ENCODE assay signal across 25 cellular contexts in the genomic region with DNA sequence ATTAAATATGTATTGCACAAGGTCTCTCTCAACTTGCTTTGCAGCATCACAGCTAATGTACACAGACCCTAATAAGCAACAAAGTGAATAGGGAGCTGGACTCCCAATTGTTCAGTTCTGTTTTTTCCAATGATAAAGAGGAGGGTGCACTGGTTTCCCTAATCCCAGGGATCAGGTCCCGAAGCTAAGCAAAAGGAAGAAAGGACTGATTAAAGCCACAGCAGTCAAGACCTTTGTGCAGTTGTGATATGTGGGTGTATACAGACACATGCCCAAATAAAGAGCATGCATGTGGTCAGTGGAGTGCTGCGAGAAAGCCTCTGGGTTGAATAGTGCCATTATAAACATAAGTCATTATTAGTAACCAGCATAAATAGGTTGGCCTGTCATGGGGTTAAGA.
A peak's percentile ranks its signal among the peaks of the same experiment; 100 is the strongest.
DNase-seq lines count a peak whose midpoint lies in the region; ATAC-seq, FAIRE-seq and TF ChIP-seq lines count a peak whose summit lies in the region.
"Had no signal": no experiment of that assay in that cellular context is flagged by ENCODE, and none has a peak within 500 bp of the region (broad histone marks: within the 10 kb centered on the region; RNA-seq: fewer than 3 reads in every experiment).

No MANE protein-coding gene starts in this region.

- H3K36me3 ChIP-seq in H1 (ENCODE audit: control insufficient read depth in 2 of 4, insufficient read depth in 4 of 4, low read length in 3 of 4): no peaks in the 10 kb centered on the region
- H3K36me3 ChIP-seq in neural progenitor cell: no peaks in the 10 kb centered on the region
- H3K36me3 ChIP-seq: BLaER1 had no signal

- H3K27ac ChIP-seq in H9 (ENCODE audit: insufficient read length, low read depth, low read length): no peak overlapping the region
- H3K27ac ChIP-seq in H1 (ENCODE audit: low read depth, low read length): no peak overlapping the region
- H3K27ac ChIP-seq in neural progenitor cell: peak overlapping the region; percentile 30
- H3K27ac ChIP-seq: 22Rv1, BLaER1, C4-2B, GM23248 had no signal

- FAIRE-seq in H1 (lab: Jason Lieb, UNC): no peak
- FAIRE-seq: A204.1, D721Med, GM12891, GM18507 had no signal

- H3K27me3 ChIP-seq in H9 (ENCODE audit: insufficient read depth, low read length) (no peaks in the 10 kb centered on the region), H1 (replicated peaks in 1 of 4; ENCODE audit: control insufficient read depth in 3 of 4, extremely low read depth in 1 of 4, insufficient read depth in 3 of 4, low read length in 3 of 4) (no peaks in the 10 kb centered on the region), neural progenitor cell (no peaks in the 10 kb centered on the region)
- H3K27me3 ChIP-seq: BLaER1 had no signal

- H3K56ac ChIP-seq in H9 (ENCODE audit: insufficient read length, low read depth, low read length) (no peak overlapping the region), H1 (replicated peaks; ENCODE audit: insufficient read length, low read depth, low read length) (no peak overlapping the region)

- TF ChIP-seq EP300 in H1 (IDR thresholded peaks at IDR 0.05; ENCODE audit: borderline replicate concordance in 1 of 2, low read depth in 2 of 2, low read length in 2 of 2): no peak

- TF ChIP-seq POLR2A in H1 (IDR thresholded peaks at IDR 0.05; ENCODE audit: control extremely low read depth in 1 of 2, low read depth in 2 of 2, low read length in 2 of 2): no peak

- peaks cover 52% of the 10 kb centered on the region for H3F3A ChIP-seq in neural progenitor cell (ENCODE audit: low read depth)

- no peak overlapping the region for H2AFZ ChIP-seq in H9 (ENCODE audit: low read length)
- H2AFZ ChIP-seq in H1 (ENCODE audit: low read length): no peak overlapping the region
- no peak overlapping the region for H2AFZ ChIP-seq in neural progenitor cell (replicated peaks)
- H2AFZ ChIP-seq: GM23248 had no signal

- H2BK15ac ChIP-seq in H9 (ENCODE audit: low read depth, low read length) (no peak overlapping the region), H1 (ENCODE audit: low read length) (0 out of 2 replicates have a peak overlapping the region, but pooled peaks have one; percentile 2)

- peaks cover 0 to 18% (median 5%) of the 10 kb centered on the region in 3 experiments; a peak in 4 of 7 replicates for H3K36me3 Mint-ChIP-seq in H9 (ENCODE audit: insufficient read depth in 1 of 3, low read depth in 3 of 3)
- H3K36me3 Mint-ChIP-seq in neural progenitor cell: no peaks in the 10 kb centered on the region
- H3K36me3 Mint-ChIP-seq: CD4-positive, CD25-positive, alpha-beta regulatory T cell; CD8-positive, alpha-beta T cell had no signal

- no CpG with 5 or more reads among the region's 2 CpGs for WGBS in H9 (ENCODE audit: extremely low coverage, insufficient read length, low lambda C conversion rate)
- 95% methylated on average over 2 of the region's 2 CpGs; no CpG with 5 or more reads in 1 of the 2 experiments for WGBS in H1 (ENCODE audit: extremely low coverage in 1 of 2, insufficient coverage in 1 of 2, insufficient read length in 1 of 2, insufficient replicate concordance in 2 of 2, low coverage in 1 of 2, low lambda C conversion rate in 2 of 2, missing lambda C conversion rate in 1 of 2), 2 experiments

- no peak for TF ChIP-seq RAD21 in H1 (IDR thresholded peaks at IDR 0.05 in 1 of 2, conservative IDR thresholded peaks at IDR 0.05 in 1 of 2; ENCODE audit: low read depth in 2 of 2, low read length in 2 of 2)

- no peak overlapping the region for H3K18ac ChIP-seq in H9 (ENCODE audit: insufficient read length, low read depth, low read length)
- H3K18ac ChIP-seq in H1 (ENCODE audit: extremely low read depth, low read length): peak overlapping the region; percentile 1; the same call in 1 of the 2 replicates

- H4K8ac ChIP-seq in H9 (replicated peaks; ENCODE audit: insufficient read length, low read depth, low read length) (no peak overlapping the region), H1 (ENCODE audit: extremely low read depth, insufficient read depth, low read length) (no peak overlapping the region)

- no peak overlapping the region for H2BK20ac ChIP-seq in H9 (ENCODE audit: low read depth, low read length, poor library complexity, severe bottlenecking)
- peak overlapping the region; percentile 24; the same call in 1 of the 2 replicates for H2BK20ac ChIP-seq in H1 (ENCODE audit: low read length)

- H3K4me2 ChIP-seq in H9 (ENCODE audit: insufficient read depth, insufficient read length, low read length) (no peak overlapping the region), H1 (ENCODE audit: insufficient read depth in 1 of 2, low read depth in 2 of 2, low read length in 2 of 2) (no peak overlapping the region), neural progenitor cell (peak overlapping the region; percentile 46)
- H3K4me2 ChIP-seq: BLaER1 had no signal

- no peak overlapping the region for H3K4me3 Mint-ChIP-seq in H9
- H3K4me3 Mint-ChIP-seq in neural progenitor cell: no peak overlapping the region
- H3K4me3 Mint-ChIP-seq: B cell; CD4-positive, CD25-positive, alpha-beta regulatory T cell; CD8-positive, alpha-beta T cell had no signal

- H3K9me3 ChIP-seq in H9 (ENCODE audit: control insufficient read depth, low read depth, low read length): no peaks in the 10 kb centered on the region
- H3K9me3 ChIP-seq in H1 (ENCODE audit: insufficient read depth in 2 of 2, low read depth in 1 of 2, low read length in 1 of 2): no peaks in the 10 kb centered on the region
- no peaks in the 10 kb centered on the region for H3K9me3 ChIP-seq in neural progenitor cell (ENCODE audit: low read depth)
- H3K9me3 ChIP-seq: BLaER1 had no signal

- TF ChIP-seq CTCF in H9 (conservative IDR thresholded peaks at IDR 0.05) (no peak), H1 (IDR thresholded peaks at IDR 0.05; ENCODE audit: control extremely low read depth in 1 of 3, insufficient read depth in 1 of 3, low read depth in 1 of 3, low read length in 3 of 3) (no peak), neural progenitor cell (IDR thresholded peaks at IDR 0.05) (no peak), omental fat pad (IDR thresholded peaks at IDR 0.05) (no peak)

- H3K4me3 ChIP-seq in H1 (ENCODE audit: extremely low read depth in 1 of 4, insufficient read depth in 2 of 4, low read depth in 3 of 4, low read length in 4 of 4) (no peak overlapping the region), neural progenitor cell (no peak overlapping the region)
- H3K4me3 ChIP-seq: BLaER1, GM23248 had no signal

- no peak for ATAC-seq in GM21390 (IDR thresholded peaks at IDR 0.05; ENCODE audit: unreplicated experiment)
- ATAC-seq in omental fat pad (ENCODE audit: low FRiP score): no peak
- ATAC-seq: CD8-positive, alpha-beta T cell; HCT116 had no signal

- H3K4me1 ChIP-seq in H9 (ENCODE audit: insufficient read depth, low read length): peaks cover 4% of the 10 kb centered on the region; the same call in 1 of the 2 replicates
- peaks cover 0 to 16% (median 11%) of the 10 kb centered on the region in 4 experiments; a peak in 5 of 7 replicates for H3K4me1 ChIP-seq in H1 (replicated peaks in 1 of 4; ENCODE audit: control insufficient read depth in 3 of 4, insufficient read depth in 4 of 4, low read length in 3 of 4)
- H3K4me1 ChIP-seq in neural progenitor cell: peaks cover 54% of the 10 kb centered on the region
- H3K4me1 ChIP-seq: BLaER1 had no signal

- no peak overlapping the region for H2AK5ac ChIP-seq in H9 (ENCODE audit: insufficient read length, low read length)
- H2AK5ac ChIP-seq in H1 (ENCODE audit: low read depth, low read length): no peak overlapping the region; the same call in 1 of the 2 replicates

- H3T11ph ChIP-seq in H9 (ENCODE audit: low read length): no peak overlapping the region

- POLR2A ChIA-PET in H1 (lab: Charles Lee; ENCODE audit: partially characterized antibody): no interaction called here

- no peak overlapping the region for H2BK120ac ChIP-seq in H9 (ENCODE audit: low read depth, low read length, poor library complexity, severe bottlenecking)
- H2BK120ac ChIP-seq in H1 (replicated peaks; ENCODE audit: low read depth, low read length): peak overlapping the region; percentile 97

- H2BK5ac ChIP-seq in H9 (ENCODE audit: insufficient read length, low read length): no peak overlapping the region
- H2BK5ac ChIP-seq in H1 (ENCODE audit: low read depth, low read length): 0 out of 2 replicates have a peak overlapping the region, but pooled peaks have one; percentile 72

- H3K4ac ChIP-seq in H9 (ENCODE audit: low read depth, low read length) (no peak overlapping the region), H1 (replicated peaks; ENCODE audit: insufficient read length, low read depth, low read length) (no peak overlapping the region)

- H3K79me2 ChIP-seq in H9 (ENCODE audit: insufficient read depth, low read length): no peaks in the 10 kb centered on the region
- no peaks in the 10 kb centered on the region for H3K79me2 ChIP-seq in H1 (ENCODE audit: control insufficient read depth in 1 of 2, insufficient read depth in 2 of 2, low read length in 2 of 2)
- no peaks in the 10 kb centered on the region for H3K79me2 ChIP-seq in neural progenitor cell (ENCODE audit: low read depth)

- H3K23ac ChIP-seq in H9 (ENCODE audit: insufficient read length, low read depth, low read length): no peak overlapping the region
- H3K23ac ChIP-seq in H1 (ENCODE audit: insufficient read length): no peak overlapping the region

- peaks cover 2% of the 10 kb centered on the region for H3K23me2 ChIP-seq in H9 (ENCODE audit: insufficient read length, low read depth, low read length, poor library complexity, severe bottlenecking)
- no peaks in the 10 kb centered on the region; the same call in 1 of the 2 replicates for H3K23me2 ChIP-seq in H1 (ENCODE audit: low read depth, low read length)

- H3K79me1 ChIP-seq in H9 (ENCODE audit: insufficient read depth, low read depth, low read length, poor library complexity, severe bottlenecking) (no peaks in the 10 kb centered on the region), H1 (ENCODE audit: low read depth, low read length) (no peaks in the 10 kb centered on the region)

- H4K20me1 ChIP-seq in H9 (ENCODE audit: control insufficient read depth, insufficient read depth, insufficient read length): no peaks in the 10 kb centered on the region
- no peaks in the 10 kb centered on the region for H4K20me1 ChIP-seq in H1 (replicated peaks in 1 of 2; ENCODE audit: control insufficient read depth in 1 of 2, insufficient read depth in 2 of 2, low read length in 2 of 2)
- no peaks in the 10 kb centered on the region for H4K20me1 ChIP-seq in neural progenitor cell (ENCODE audit: low read depth)
- H4K20me1 ChIP-seq: BLaER1 had no signal

- CTCF ChIA-PET in H1 (lab: Charles Lee; ENCODE audit: partially characterized antibody): no interaction called here

- peak; percentile 23 for DNase-seq in COLO829 (ENCODE audit: low spot score)
- no peak for DNase-seq in H9
- no peak for DNase-seq in H1 (ENCODE audit: low read depth in 1 of 2, low spot score in 2 of 2)
- peak; percentile 67 for DNase-seq in neural progenitor cell (ENCODE audit: low spot score)
- no peak for DNase-seq in omental fat pad (ENCODE audit: low spot score)
- DNase-seq in activated T-cell treated with anti-CD3 and anti-CD28 coated beads for 4 hours: no peak
- no peak for DNase-seq in H4 (ENCODE audit: low spot score)
- DNase-seq: CD4-positive, CD25-positive, alpha-beta regulatory T cell; CD8-positive, alpha-beta T cell; DMS 273 treated with DMSO at 0.1 percent for 48 hours; DMS79; EL; GF-D8; GM23248; H7 had no signal

- H3K4me1 Mint-ChIP-seq in H9 (peaks cover 50 to 52% of the 10 kb centered on the region in 2 experiments), neural progenitor cell (peaks cover 47% of the 10 kb centered on the region)
- H3K4me1 Mint-ChIP-seq: B cell; CD4-positive, CD25-positive, alpha-beta regulatory T cell had no signal

- peak overlapping the region in 2 of 3 experiments; percentile 32 to 99; a peak in 2 of 7 replicates for H3K27ac Mint-ChIP-seq in H9
- H3K27ac Mint-ChIP-seq in neural progenitor cell: peak overlapping the region; percentile 52
- H3K27ac Mint-ChIP-seq: B cell; CD4-positive, CD25-positive, alpha-beta regulatory T cell; CD8-positive, alpha-beta T cell had no signal

- H4K5ac ChIP-seq in H9 (ENCODE audit: insufficient read length, low read depth, low read length): no peak overlapping the region
- no peak overlapping the region for H4K5ac ChIP-seq in H1 (ENCODE audit: insufficient read length, low read depth, low read length)

- H4K91ac ChIP-seq in H9 (ENCODE audit: insufficient read length, low read depth, low read length): no peak overlapping the region
- peak overlapping the region; percentile 77 for H4K91ac ChIP-seq in H1 (replicated peaks; ENCODE audit: insufficient read length, low read length)

- H3K9ac ChIP-seq in H9 (ENCODE audit: extremely low read depth, insufficient read length, low read length): no peak overlapping the region
- no peak overlapping the region for H3K9ac ChIP-seq in H1 (replicated peaks in 1 of 4; ENCODE audit: extremely low read depth in 1 of 4, low read depth in 3 of 4, low read length in 3 of 4)
- H3K9ac ChIP-seq in neural progenitor cell: no peak overlapping the region
- H3K9ac ChIP-seq: BLaER1, GM23248 had no signal

- H3K14ac ChIP-seq in H9 (ENCODE audit: insufficient read depth, low read length) (no peak overlapping the region), H1 (ENCODE audit: insufficient read length) (no peak overlapping the region)

- H2BK12ac ChIP-seq in H9 (ENCODE audit: insufficient read length, low read depth, low read length) (no peak overlapping the region), H1 (ENCODE audit: low read depth, low read length) (peak overlapping the region; percentile 78; the same call in 1 of the 2 replicates)

- no peaks in the 10 kb centered on the region for H3K27me3 Mint-ChIP-seq in H9 (ENCODE audit: low read depth)
- no peaks in the 10 kb centered on the region for H3K27me3 Mint-ChIP-seq in neural progenitor cell (ENCODE audit: insufficient read depth, low read depth)
- H3K27me3 Mint-ChIP-seq: B cell; CD4-positive, CD25-positive, alpha-beta regulatory T cell had no signal

- H3K9me3 Mint-ChIP-seq in H9 (no peaks in the 10 kb centered on the region; a peak in 3 of 5 replicates), neural progenitor cell (peaks cover 2% of the 10 kb centered on the region)

Comparison
In these comparisons a context has a peak if more than half of its experiments do, and no peak if none do; other contexts are left out.
1. DNase-seq: peak in COLO829 (single experiment) and neural progenitor cell (single experiment); none in H9 (single experiment), H1 (0 of 2), omental fat pad (single experiment), activated T-cell treated with anti-CD3 and anti-CD28 coated beads for 4 hours (single experiment) and H4 (single experiment).